Comparison of ENCODE assay signal across 16 cellular contexts in the genomic region with DNA sequence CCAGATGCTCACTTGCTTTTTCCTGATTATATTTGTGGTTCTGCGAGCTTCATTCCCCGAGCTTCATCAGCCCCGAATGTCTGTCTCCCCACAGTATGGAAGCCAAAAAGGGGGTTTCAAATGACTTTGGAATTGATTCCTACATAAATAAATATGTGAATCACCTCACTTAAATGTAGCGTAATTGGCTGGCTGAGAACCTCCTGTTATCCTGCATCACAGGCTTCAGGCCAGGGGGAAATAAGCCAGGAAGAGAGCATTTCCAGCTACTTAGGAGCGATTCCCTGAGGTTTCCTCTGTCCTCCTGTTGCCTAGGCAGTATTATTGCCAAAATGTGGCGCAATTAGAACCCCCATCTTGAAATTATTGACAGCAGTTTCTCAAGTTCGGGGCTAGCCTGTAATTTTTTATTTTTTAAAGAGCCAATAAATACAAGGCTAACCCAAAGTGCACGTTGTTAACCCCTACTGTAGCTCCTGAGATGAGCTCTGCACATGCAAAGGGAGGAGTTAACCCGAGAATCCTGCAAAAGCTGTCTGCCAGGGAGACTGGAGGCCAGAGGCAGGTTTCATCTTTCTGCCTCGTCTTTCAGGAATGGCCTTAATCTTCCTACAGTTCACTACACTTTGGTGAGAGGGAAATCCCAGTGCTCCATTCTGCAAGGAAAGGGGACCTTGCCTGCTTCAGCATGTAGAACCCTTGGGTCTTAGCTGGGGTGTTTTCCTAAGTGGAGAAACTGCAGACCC.
DNase-seq lines count a peak whose midpoint lies in the region; ATAC-seq and TF ChIP-seq lines count a peak whose summit lies in the region.
"Had no signal": no experiment of that assay in that cellular context is flagged by ENCODE, and none has a peak within 500 bp of the region (broad histone marks: within the 10 kb centered on the region; RNA-seq: fewer than 3 reads in every experiment).

No MANE protein-coding gene starts in this region.

- no peak overlapping the region for H3K4me3 ChIP-seq in BJ (ENCODE audit: low read depth, low read length)
- H3K4me3 ChIP-seq in psoas muscle: no peak overlapping the region
- H3K4me3 ChIP-seq: SJCRH30, stomach had no signal

- no peaks in the 10 kb centered on the region for H3K36me3 Mint-ChIP-seq in activated naive CD4-positive, alpha-beta T cell treated with anti-CD3 and anti-CD28 coated beads for 36 hours (ENCODE audit: low read depth)

- no peak overlapping the region for H3K27ac Mint-ChIP-seq in activated naive CD4-positive, alpha-beta T cell treated with anti-CD3 and anti-CD28 coated beads for 36 hours
- H3K27ac Mint-ChIP-seq: CD4-positive, alpha-beta T cell had no signal

- H3K4me3 Mint-ChIP-seq in activated naive CD4-positive, alpha-beta T cell treated with anti-CD3 and anti-CD28 coated beads for 36 hours: no peak overlapping the region
- H3K4me3 Mint-ChIP-seq: CD4-positive, alpha-beta T cell; effector memory CD8-positive, alpha-beta T cell had no signal

- H3K4me1 ChIP-seq in psoas muscle: peaks cover 14% of the 10 kb centered on the region
- H3K4me1 ChIP-seq: parathyroid adenoma, SJCRH30 had no signal

- no peaks in the 10 kb centered on the region for H3K4me1 Mint-ChIP-seq in activated naive CD4-positive, alpha-beta T cell treated with anti-CD3 and anti-CD28 coated beads for 36 hours (ENCODE audit: low read depth)

- ATAC-seq in SK-N-SH treated with all-trans-retinoic acid at 6 μM for 48 hours: peak; percentile 91
- ATAC-seq in psoas muscle: peak in 3 of 4 donors; percentile 39 to 86 (median 68)
- ATAC-seq in HG02870 (IDR thresholded peaks at IDR 0.05; ENCODE audit: unreplicated experiment): no peak
- ATAC-seq: effector memory CD8-positive, alpha-beta T cell had no signal

- peaks cover 3% of the 10 kb centered on the region for H3K9me3 Mint-ChIP-seq in activated naive CD4-positive, alpha-beta T cell treated with anti-CD3 and anti-CD28 coated beads for 36 hours
- H3K9me3 Mint-ChIP-seq: CD4-positive, alpha-beta T cell had no signal

- TF ChIP-seq CTCF in BJ (IDR thresholded peaks at IDR 0.05; ENCODE audit: insufficient read depth, low read depth, low read length) (no peak), psoas muscle (IDR thresholded peaks at IDR 0.05) (no peak)

- intact Hi-C loops in psoas muscle (cut with DNase I): no loop called here
- intact Hi-C loops in activated naive CD4-positive, alpha-beta T cell treated with anti-CD3 and anti-CD28 coated beads for 36 hours (cut with micrococcal nuclease): loop anchor here (10.0 kb wide), 1 partner anchor 895 kb away; no protein-coding TSS in a partner anchor

- CTCF ChIA-PET in BJ (lab: Yijun Ruan, JAX): interaction anchor here (1.3 kb wide), 1 partner anchor 9 kb away, joined by 5 read pairs; no protein-coding TSS in a partner anchor
- CTCF ChIA-PET in activated naive CD4-positive, alpha-beta T cell treated with anti-CD3 and anti-CD28 coated beads for 36 hours (lab: Charles Lee): no interaction called here

- no peak overlapping the region for H3K27ac ChIP-seq in psoas muscle
- H3K27ac ChIP-seq: parathyroid adenoma, SJCRH30 had no signal

- H3K27me3 Mint-ChIP-seq in activated naive CD4-positive, alpha-beta T cell treated with anti-CD3 and anti-CD28 coated beads for 36 hours (ENCODE audit: low read depth): peaks cover 16% of the 10 kb centered on the region

- DNase-seq in BJ (ENCODE audit: low read depth) (peak; percentile 71), fibroblast of the conjunctiva (ENCODE audit: low read depth) (peak; percentile 96), psoas muscle (peak in 1 of 2 donors; percentile 36), SK-N-DZ (ENCODE audit: low spot score) (no peak)
- no peak for DNase-seq in activated naive CD4-positive, alpha-beta T cell treated with anti-CD3 and anti-CD28 coated beads for 36 hours
- DNase-seq in activated CD4-positive, CD25-positive, alpha-beta regulatory T cell treated with anti-CD3 and anti-CD28 coated beads, Interleukin-2, amount 50 U/mL, for 72 hours: no peak
- DNase-seq: CD4-positive, alpha-beta T cell; effector memory CD8-positive, alpha-beta T cell; mesenchymal stem cell; NCI-H2107; NK-92 treated with Interleukin-12 subunit alpha and Interleukin-12 subunit beta, amount 100 ng/mL, for 24 hours; SJCRH30; stomach had no signal

- 13 to 26% (median 26%) methylated on average over 10 of the region's 10 CpGs for WGBS in psoas muscle, 3 donors

- H3K27me3 ChIP-seq in BJ (ENCODE audit: control insufficient read depth, insufficient read depth, low read length) (peaks cover 7% of the 10 kb centered on the region), psoas muscle (ENCODE audit: insufficient read depth in 3 of 3, low read length in 2 of 3) (no peaks in the 10 kb centered on the region)
- H3K27me3 ChIP-seq: SJCRH30, stomach had no signal

- H3K36me3 ChIP-seq in BJ (ENCODE audit: control insufficient read depth, insufficient read depth, low read length): no peaks in the 10 kb centered on the region
- peaks cover 13 to 64% of the 10 kb centered on the region in 2 donors for H3K36me3 ChIP-seq in psoas muscle (ENCODE audit: insufficient read depth in 1 of 2, low read depth in 1 of 2)
- H3K36me3 ChIP-seq: SJCRH30 had no signal

- POLR2A ChIA-PET in BJ (lab: Charles Lee): no interaction called here

- no peaks in the 10 kb centered on the region for H3K9me3 ChIP-seq in psoas muscle
- H3K9me3 ChIP-seq: SJCRH30, stomach had no signal

TF ChIP-seq in SK-N-SH treated with all-trans-retinoic acid at 6 μM for 48 hours, 23 proteins besides CTCF, POLR2A, EP300 and RAD21:
- TF ChIP-seq SNAI2 (CRISPR knock-in tag; IDR thresholded peaks at IDR 0.05) (no peak), ARNTL (CRISPR knock-in tag; IDR thresholded peaks at IDR 0.05; ENCODE audit: borderline replicate concordance, low read depth) (no peak), ZNF565 (CRISPR knock-in tag; conservative IDR thresholded peaks at IDR 0.05; ENCODE audit: low read depth) (no peak), ZC3H10 (CRISPR knock-in tag; IDR thresholded peaks at IDR 0.05) (no peak), TSHZ2 (CRISPR knock-in tag; IDR thresholded peaks at IDR 0.05) (no peak)
- TF ChIP-seq, protein P1, sequence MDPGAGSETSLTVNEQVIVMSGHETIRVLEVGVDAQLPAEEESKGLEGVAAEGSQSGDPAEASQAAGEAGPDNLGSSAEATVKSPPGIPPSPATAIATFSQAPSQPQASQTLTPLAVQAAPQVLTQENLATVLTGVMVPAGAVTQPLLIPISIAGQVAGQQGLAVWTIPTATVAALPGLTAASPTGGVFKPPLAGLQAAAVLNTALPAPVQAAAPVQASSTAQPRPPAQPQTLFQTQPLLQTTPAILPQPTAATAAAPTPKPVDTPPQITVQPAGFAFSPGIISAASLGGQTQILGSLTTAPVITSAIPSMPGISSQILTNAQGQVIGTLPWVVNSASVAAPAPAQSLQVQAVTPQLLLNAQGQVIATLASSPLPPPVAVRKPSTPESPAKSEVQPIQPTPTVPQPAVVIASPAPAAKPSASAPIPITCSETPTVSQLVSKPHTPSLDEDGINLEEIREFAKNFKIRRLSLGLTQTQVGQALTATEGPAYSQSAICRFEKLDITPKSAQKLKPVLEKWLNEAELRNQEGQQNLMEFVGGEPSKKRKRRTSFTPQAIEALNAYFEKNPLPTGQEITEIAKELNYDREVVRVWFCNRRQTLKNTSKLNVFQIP (CRISPR knock-in tag; IDR thresholded peaks at IDR 0.05; ENCODE audit: borderline replicate concordance, low read depth): no peak
TF ChIP-seq in SK-N-SH treated with all-trans-retinoic acid at 6 μM for 48 hours: peak in this region for 0.

Comparison
In these comparisons a context has a peak if more than half of its experiments do, and no peak if none do; other contexts are left out.
1. DNase-seq: peak in BJ (single experiment) and fibroblast of the conjunctiva (single experiment); none in SK-N-DZ (single experiment), activated naive CD4-positive, alpha-beta T cell treated with anti-CD3 and anti-CD28 coated beads for 36 hours (single experiment) and activated CD4-positive, CD25-positive, alpha-beta regulatory T cell treated with anti-CD3 and anti-CD28 coated beads, Interleukin-2, amount 50 U/mL, for 72 hours (single experiment).